1 cellular context compared by ENCODE assay signal in the genomic region with DNA sequence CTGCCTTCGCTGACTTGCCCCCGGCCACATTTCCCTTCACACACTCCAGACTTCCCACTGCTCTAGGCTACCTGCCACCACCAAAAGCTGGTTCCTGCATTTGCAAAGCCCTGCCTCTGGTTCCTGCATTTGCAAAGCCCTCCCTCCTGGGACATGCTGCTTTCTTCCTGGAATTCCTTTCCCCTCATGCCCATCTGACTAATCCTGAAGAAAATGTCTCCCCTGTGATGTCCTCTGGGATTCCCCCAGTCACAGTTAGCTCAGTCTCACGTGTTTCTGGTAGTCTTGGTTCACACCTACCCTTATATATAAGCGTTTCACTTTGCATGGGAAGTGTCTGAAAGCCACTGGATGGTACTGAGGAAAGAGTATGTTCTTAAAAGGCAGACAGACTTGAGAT.
A peak's percentile ranks its signal among the peaks of the same experiment; 100 is the strongest.
TF ChIP-seq lines count a peak whose summit lies in the region.

No MANE protein-coding gene starts in this region.

TF ChIP-seq in GM12878, 131 proteins besides CTCF, POLR2A, EP300 and RAD21 (continued from another document):
- TF ChIP-seq, protein P1, sequence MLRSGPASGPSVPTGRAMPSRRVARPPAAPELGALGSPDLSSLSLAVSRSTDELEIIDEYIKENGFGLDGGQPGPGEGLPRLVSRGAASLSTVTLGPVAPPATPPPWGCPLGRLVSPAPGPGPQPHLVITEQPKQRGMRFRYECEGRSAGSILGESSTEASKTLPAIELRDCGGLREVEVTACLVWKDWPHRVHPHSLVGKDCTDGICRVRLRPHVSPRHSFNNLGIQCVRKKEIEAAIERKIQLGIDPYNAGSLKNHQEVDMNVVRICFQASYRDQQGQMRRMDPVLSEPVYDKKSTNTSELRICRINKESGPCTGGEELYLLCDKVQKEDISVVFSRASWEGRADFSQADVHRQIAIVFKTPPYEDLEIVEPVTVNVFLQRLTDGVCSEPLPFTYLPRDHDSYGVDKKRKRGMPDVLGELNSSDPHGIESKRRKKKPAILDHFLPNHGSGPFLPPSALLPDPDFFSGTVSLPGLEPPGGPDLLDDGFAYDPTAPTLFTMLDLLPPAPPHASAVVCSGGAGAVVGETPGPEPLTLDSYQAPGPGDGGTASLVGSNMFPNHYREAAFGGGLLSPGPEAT (IDR thresholded peaks at IDR 0.05; ENCODE audit: low read depth) = peak; percentile 72; the same call in 1 of the 2 replicates
- TF ChIP-seq IKZF2 (IDR thresholded peaks at IDR 0.05) = peak; percentile 74 to 75
- no peak for TF ChIP-seq RELA (IDR thresholded peaks at IDR 0.05; ENCODE audit: borderline replicate concordance, partially characterized antibody)
- no peak for TF ChIP-seq HDAC2 (IDR thresholded peaks at IDR 0.05)
- TF ChIP-seq, protein P2, sequence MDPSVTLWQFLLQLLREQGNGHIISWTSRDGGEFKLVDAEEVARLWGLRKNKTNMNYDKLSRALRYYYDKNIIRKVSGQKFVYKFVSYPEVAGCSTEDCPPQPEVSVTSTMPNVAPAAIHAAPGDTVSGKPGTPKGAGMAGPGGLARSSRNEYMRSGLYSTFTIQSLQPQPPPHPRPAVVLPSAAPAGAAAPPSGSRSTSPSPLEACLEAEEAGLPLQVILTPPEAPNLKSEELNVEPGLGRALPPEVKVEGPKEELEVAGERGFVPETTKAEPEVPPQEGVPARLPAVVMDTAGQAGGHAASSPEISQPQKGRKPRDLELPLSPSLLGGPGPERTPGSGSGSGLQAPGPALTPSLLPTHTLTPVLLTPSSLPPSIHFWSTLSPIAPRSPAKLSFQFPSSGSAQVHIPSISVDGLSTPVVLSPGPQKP (IDR thresholded peaks at IDR 0.05; ENCODE audit: low read depth, low read length) = no peak
- TF ChIP-seq IKZF1 (conservative IDR thresholded peaks at IDR 0.05) = peak; percentile 79
- TF ChIP-seq RAD51 (IDR thresholded peaks at IDR 0.05) = no peak
- TF ChIP-seq SMAD5 (IDR thresholded peaks at IDR 0.05; ENCODE audit: low read depth) = no peak
- TF ChIP-seq ZNF384 (IDR thresholded peaks at IDR 0.05; ENCODE audit: borderline replicate concordance, low read depth, low read length) = no peak
- TF ChIP-seq GATAD2B (conservative IDR thresholded peaks at IDR 0.05; ENCODE audit: low read depth) = no peak
- TF ChIP-seq CHD1 (IDR thresholded peaks at IDR 0.05; ENCODE audit: low read depth, low read length) = no peak
- TF ChIP-seq MTA2 (IDR thresholded peaks at IDR 0.05; ENCODE audit: low read depth) = peak; percentile 42; the same call in 1 of the 2 replicates
- TF ChIP-seq ZNF24 (IDR thresholded peaks at IDR 0.05) = no peak
- TF ChIP-seq TCF7 (IDR thresholded peaks at IDR 0.05; ENCODE audit: borderline replicate concordance) = no peak
- no peak for TF ChIP-seq HCFC1 (IDR thresholded peaks at IDR 0.05; ENCODE audit: low read length)
- no peak for TF ChIP-seq EZH2 (IDR thresholded peaks at IDR 0.05; ENCODE audit: borderline replicate concordance, control insufficient read depth, low read depth, low read length)
- 0 out of 2 replicates have a peak, but pooled peaks have one; percentile 44 for TF ChIP-seq DPF2 (IDR thresholded peaks at IDR 0.05)
- TF ChIP-seq RFX5 (IDR thresholded peaks at IDR 0.05; ENCODE audit: low read depth, low read length) = no peak
TF ChIP-seq in GM12878: peak in this region for 8.
